Comparison of ENCODE assay signal across 21 cellular contexts in genomic region chr1:105483436-105483835, GRCh38.
"Had no signal": no experiment of that assay in that cellular context is flagged by ENCODE, and none has a peak within 500 bp of the region (broad histone marks: within the 10 kb centered on the region; RNA-seq: fewer than 3 reads in every experiment).

No MANE protein-coding gene starts in this region.

- H3K4me1 ChIP-seq: breast epithelium, colonic mucosa, esophagus muscularis mucosa, heart right ventricle, psoas muscle, right atrium auricular region, suprapubic skin, transverse colon, uterus had no signal

- H3K9me3 ChIP-seq: breast epithelium, colonic mucosa, psoas muscle, right atrium auricular region, suprapubic skin, uterus had no signal

- DNase-seq: activated CD4-positive, alpha-beta T cell treated with anti-CD3 and anti-CD28 coated beads for 1 hour; activated gamma-delta T cell treated with Interleukin-2 at 50 U/mL for 16 hours; activated T-cell treated with anti-CD3 and anti-CD28 coated beads, Interleukin-2, amount 50 U/mL, for 1 hour; aorta; colonic mucosa; dorsolateral prefrontal cortex; heart right ventricle; islet precursor cell; left cardiac atrium; midbrain; psoas muscle; stimulated activated CD4-positive, alpha-beta T cell treated with anti-CD3 and anti-CD28 coated beads, Interleukin-1b, Interleukin-23, amount 100 ng/mL, for 48 hours; stimulated activated naive CD8-positive, alpha-beta T cell treated with anti-CD3 and anti-CD28 coated beads, Interleukin-15, amount 100 ng/mL, for 72 hours; transverse colon; uterus; WERI-Rb-1 had no signal

- H3K4me3 ChIP-seq: breast epithelium, colonic mucosa, dorsolateral prefrontal cortex, esophagus muscularis mucosa, heart right ventricle, psoas muscle, right atrium auricular region, suprapubic skin, transverse colon, uterus had no signal

- H3K27ac ChIP-seq: breast epithelium, colonic mucosa, dorsolateral prefrontal cortex, esophagus muscularis mucosa, heart right ventricle, psoas muscle, right atrium auricular region, suprapubic skin, transverse colon, uterus, WERI-Rb-1 had no signal

- ATAC-seq: heart right ventricle; left cardiac atrium; natural killer cell treated with Interleukin-12 subunit alpha and Interleukin-12 subunit beta and Interleukin-15 and Interleukin-18, amount 100 ng/mL, for 72 hours; psoas muscle; stimulated activated naive CD8-positive, alpha-beta T cell treated with anti-CD3 and anti-CD28 coated beads, Interleukin-15, amount 100 ng/mL, for 72 hours had no signal

- H3K27me3 ChIP-seq: breast epithelium, colonic mucosa, dorsolateral prefrontal cortex, esophagus muscularis mucosa, heart right ventricle, right atrium auricular region, suprapubic skin, transverse colon, uterus had no signal

- H3K36me3 ChIP-seq: colonic mucosa, esophagus muscularis mucosa, heart right ventricle, right atrium auricular region, suprapubic skin, transverse colon, uterus, WERI-Rb-1 had no signal
